Comparison of ENCODE assay signal across 1 cellular context in genomic region chr15:34367128-34368081, GRCh38.
A peak's percentile ranks its signal among the peaks of the same experiment; 100 is the strongest.
TF ChIP-seq lines count a peak whose summit lies in the region.

LPCAT4 (minus strand) TSS chr15:34367196; CDS start chr15:34367100, 96 bp downstream.

TF ChIP-seq in HepG2, 621 proteins besides CTCF, POLR2A, EP300 and RAD21 (continued from another document and continues in another):
- TF ChIP-seq ZNF800 (CRISPR knock-in tag; IDR thresholded peaks at IDR 0.05) (no peak), HMG20B (CRISPR knock-in tag; conservative IDR thresholded peaks at IDR 0.05) (no peak; the same call in 1 of the 2 replicates), GABPB1 (CRISPR knock-in tag; IDR thresholded peaks at IDR 0.05) (peak; percentile 83; the same call in 1 of the 2 replicates), ZNF337 (CRISPR knock-in tag; IDR thresholded peaks at IDR 0.05; ENCODE audit: borderline replicate concordance, low read depth) (no peak), SALL1 (CRISPR knock-in tag; IDR thresholded peaks at IDR 0.05) (peak; percentile 89), ZBTB3 (CRISPR knock-in tag; IDR thresholded peaks at IDR 0.05; ENCODE audit: borderline replicate concordance, low read depth) (no peak), SAP130 (CRISPR knock-in tag; IDR thresholded peaks at IDR 0.05; ENCODE audit: low read depth) (peak; percentile 67), ZNF629 (CRISPR knock-in tag; conservative IDR thresholded peaks at IDR 0.05) (no peak), ZBTB40 (IDR thresholded peaks at IDR 0.05) (no peak), ZBTB40 (CRISPR knock-in tag; IDR thresholded peaks at IDR 0.05) (peak; percentile 39; the same call in 1 of the 2 replicates), EZH2 (conservative IDR thresholded peaks at IDR 0.05; ENCODE audit: low read depth, low read length) (no peak), NFRKB (IDR thresholded peaks at IDR 0.05) (no peak), MZF1 (CRISPR knock-in tag; IDR thresholded peaks at IDR 0.05; ENCODE audit: borderline replicate concordance) (no peak), ZSCAN29 (CRISPR knock-in tag; conservative IDR thresholded peaks at IDR 0.05) (no peak), BCL3 (CRISPR knock-in tag; IDR thresholded peaks at IDR 0.05) (peak; percentile 65; the same call in 1 of the 2 replicates), RFX1 (IDR thresholded peaks at IDR 0.05) (0 out of 2 replicates have a peak, but pooled peaks have one; percentile 33), ZNF382 (CRISPR knock-in tag; IDR thresholded peaks at IDR 0.05; ENCODE audit: borderline replicate concordance) (no peak), ZNF292 (CRISPR knock-in tag; IDR thresholded peaks at IDR 0.05; ENCODE audit: borderline replicate concordance, low read depth) (no peak; the same call in 1 of the 2 replicates), ZNF136 (CRISPR knock-in tag; IDR thresholded peaks at IDR 0.05; ENCODE audit: low read depth) (no peak), ZNF691 (CRISPR knock-in tag; IDR thresholded peaks at IDR 0.05; ENCODE audit: borderline replicate concordance, low read depth) (peak; percentile 20; the same call in 1 of the 2 replicates), ZUFSP (CRISPR knock-in tag; IDR thresholded peaks at IDR 0.05; ENCODE audit: borderline replicate concordance) (no peak), DPF2 (CRISPR knock-in tag; IDR thresholded peaks at IDR 0.05; ENCODE audit: borderline replicate concordance, low read depth) (no peak), ZNF749 (CRISPR knock-in tag; IDR thresholded peaks at IDR 0.05; ENCODE audit: borderline replicate concordance) (no peak), ZGPAT (CRISPR knock-in tag; IDR thresholded peaks at IDR 0.05) (peak; percentile 86), THAP9 (CRISPR knock-in tag; IDR thresholded peaks at IDR 0.05; ENCODE audit: borderline replicate concordance) (no peak; the same call in 1 of the 2 replicates), BRD4 (CRISPR knock-in tag; IDR thresholded peaks at IDR 0.05) (no peak), FOXA1 (IDR thresholded peaks at IDR 0.05) (no peak), FOXA1 (CRISPR knock-in tag; IDR thresholded peaks at IDR 0.05) (no peak), ARHGAP35 (CRISPR knock-in tag; IDR thresholded peaks at IDR 0.05; ENCODE audit: borderline replicate concordance) (peak; percentile 73; the same call in 1 of the 2 replicates), ELF1 (CRISPR knock-in tag; IDR thresholded peaks at IDR 0.05) (peak; percentile 40), PITX1 (CRISPR knock-in tag; IDR thresholded peaks at IDR 0.05) (peak; percentile 59; the same call in 1 of the 2 replicates), SIX4 (CRISPR knock-in tag; IDR thresholded peaks at IDR 0.05) (no peak), ZNF580 (CRISPR knock-in tag; IDR thresholded peaks at IDR 0.05; ENCODE audit: borderline replicate concordance, low read depth) (no peak), THRA (CRISPR knock-in tag; IDR thresholded peaks at IDR 0.05; ENCODE audit: borderline replicate concordance) (peak; percentile 62; the same call in 1 of the 2 replicates), ZIK1 (CRISPR knock-in tag; IDR thresholded peaks at IDR 0.05; ENCODE audit: borderline replicate concordance, low read depth) (no peak), KDM1A (CRISPR knock-in tag; IDR thresholded peaks at IDR 0.05) (no peak), GATAD1 (CRISPR knock-in tag; IDR thresholded peaks at IDR 0.05) (no peak), ZSCAN22 (CRISPR knock-in tag; IDR thresholded peaks at IDR 0.05) (no peak), SRF (IDR thresholded peaks at IDR 0.05; ENCODE audit: low read depth, low read length) (no peak), RXRA (CRISPR knock-in tag; IDR thresholded peaks at IDR 0.05) (peak; percentile 66), RFXANK (CRISPR knock-in tag; IDR thresholded peaks at IDR 0.05) (no peak)
